In genomic region chr3:24315342-24315741, GRCh38 we compare ENCODE assay signal across 19 cellular contexts.
"Had no signal": no experiment of that assay in that cellular context is flagged by ENCODE, and none has a peak within 500 bp of the region (broad histone marks: within the 10 kb centered on the region; RNA-seq: fewer than 3 reads in every experiment).

No MANE protein-coding gene starts in this region.

- H3K4me3 ChIP-seq: colonic mucosa, spleen, tibial artery, upper lobe of right lung, vagina had no signal

- H3K27me3 ChIP-seq: colonic mucosa, spleen, tibial artery, upper lobe of right lung, vagina had no signal

- H3K36me3 Mint-ChIP-seq: immature natural killer cell; naive thymus-derived CD4-positive, alpha-beta T cell; stimulated activated memory B cell treated with anti-CD40 and anti-IgM and Interleukin-4, amounts not matched to agents 10 μg/mL and 1 μg/mL and 100 μg/mL, for 72 hours had no signal

- H3K4me3 Mint-ChIP-seq: endodermal cell; immature natural killer cell; naive thymus-derived CD4-positive, alpha-beta T cell; nephron progenitor cell; stimulated activated memory B cell treated with anti-CD40 and anti-IgM and Interleukin-4, amounts not matched to agents 10 μg/mL and 1 μg/mL and 100 μg/mL, for 72 hours; stimulated activated naive CD8-positive, alpha-beta T cell treated with anti-CD3 and anti-CD28 coated beads, Interleukin-15, Interleukin-2, amounts not matched to agents 100 ng/mL and 50 ng/mL, for 24 hours had no signal

- H3K9me3 Mint-ChIP-seq: endodermal cell, nephron progenitor cell had no signal

- H3K36me3 ChIP-seq: colonic mucosa, spleen, upper lobe of right lung, vagina had no signal

- DNase-seq: colonic mucosa; effector CD4-positive, alpha-beta T cell; endodermal cell; immature natural killer cell; kidney; left colon; naive thymus-derived CD4-positive, alpha-beta T cell; nephron progenitor cell; spleen; stimulated activated CD4-positive, alpha-beta T cell treated with anti-CD3 and anti-CD28 coated beads, Interleukin-15, amount 100 ng/mL, for 24 hours; stimulated activated CD4-positive, alpha-beta T cell treated with anti-CD3 and anti-CD28 coated beads, Interleukin-1b, Interleukin-23, amount 100 ng/mL, for 48 hours; stimulated activated CD4-positive, alpha-beta T cell treated with anti-CD3 and anti-CD28 coated beads, Interleukin-4, amount 100 ng/mL, for 24 hours; tibial artery; upper lobe of right lung had no signal

- H3K4me1 Mint-ChIP-seq: immature natural killer cell; naive thymus-derived CD4-positive, alpha-beta T cell; nephron progenitor cell; stimulated activated memory B cell treated with anti-CD40 and anti-IgM and Interleukin-4, amounts not matched to agents 10 μg/mL and 1 μg/mL and 100 μg/mL, for 72 hours had no signal

- ATAC-seq: esophagus mucosa; left colon; naive thymus-derived CD4-positive, alpha-beta T cell; sciatic nerve; stimulated activated memory B cell treated with anti-CD40 and anti-IgM and Interleukin-4, amounts not matched to agents 10 μg/mL and 1 μg/mL and 100 μg/mL, for 72 hours; upper lobe of right lung had no signal

- H3K4me1 ChIP-seq: colonic mucosa, spleen, upper lobe of right lung had no signal

- H3K27ac ChIP-seq: colonic mucosa, spleen, tibial artery, upper lobe of right lung, vagina had no signal

- H3K9me3 ChIP-seq: colonic mucosa, tibial artery, upper lobe of right lung, vagina had no signal

- H3K27ac Mint-ChIP-seq: endodermal cell; immature natural killer cell; naive thymus-derived CD4-positive, alpha-beta T cell; nephron progenitor cell; stimulated activated memory B cell treated with anti-CD40 and anti-IgM and Interleukin-4, amounts not matched to agents 10 μg/mL and 1 μg/mL and 100 μg/mL, for 72 hours; stimulated activated naive CD8-positive, alpha-beta T cell treated with anti-CD3 and anti-CD28 coated beads, Interleukin-15, Interleukin-2, amounts not matched to agents 100 ng/mL and 50 ng/mL, for 24 hours had no signal
